Comparison of ENCODE assay signal across 16 cellular contexts in genomic region chr6:40338306-40338705, GRCh38.
A peak's percentile ranks its signal among the peaks of the same experiment; 100 is the strongest.
DNase-seq lines count a peak whose midpoint lies in the region; ATAC-seq, FAIRE-seq and TF ChIP-seq lines count a peak whose summit lies in the region.
"Had no signal": no experiment of that assay in that cellular context is flagged by ENCODE, and none has a peak within 500 bp of the region (broad histone marks: within the 10 kb centered on the region; RNA-seq: fewer than 3 reads in every experiment).

No MANE protein-coding gene starts in this region.

- peaks cover 1 to 29% (median 15%) of the 10 kb centered on the region in 4 experiments; a peak in 5 of 7 replicates for H3K4me1 ChIP-seq in H1 (replicated peaks in 1 of 4; ENCODE audit: control insufficient read depth in 3 of 4, insufficient read depth in 4 of 4, low read length in 3 of 4)
- H3K4me1 ChIP-seq: BE2C, Caco-2, HAP-1 had no signal

- no peak for TF ChIP-seq RAD21 in H1 (IDR thresholded peaks at IDR 0.05 in 1 of 2, conservative IDR thresholded peaks at IDR 0.05 in 1 of 2; ENCODE audit: low read depth in 2 of 2, low read length in 2 of 2)

- H2BK12ac ChIP-seq in H1 (ENCODE audit: low read depth, low read length): no peak overlapping the region

- H3K4me3 ChIP-seq in WERI-Rb-1 (ENCODE audit: low read depth, low read length): no peak overlapping the region
- H3K4me3 ChIP-seq in H1 (ENCODE audit: extremely low read depth in 1 of 4, insufficient read depth in 2 of 4, low read depth in 3 of 4, low read length in 4 of 4): no peak overlapping the region
- H3K4me3 ChIP-seq: HAP-1 had no signal

- H3K4me3 Mint-ChIP-seq in stimulated activated memory B cell treated with anti-CD40 and anti-IgM and Interleukin-4, amounts not matched to agents 10 μg/mL and 1 μg/mL and 100 μg/mL, for 72 hours: no peak overlapping the region
- H3K4me3 Mint-ChIP-seq: CD4-positive, CD25-positive, alpha-beta regulatory T cell; CD8-positive, alpha-beta memory T cell had no signal

- no peak for TF ChIP-seq POLR2A in H1 (IDR thresholded peaks at IDR 0.05; ENCODE audit: control extremely low read depth in 1 of 2, low read depth in 2 of 2, low read length in 2 of 2)

- H3K9ac ChIP-seq in H1 (replicated peaks in 1 of 4; ENCODE audit: extremely low read depth in 1 of 4, low read depth in 3 of 4, low read length in 3 of 4): no peak overlapping the region

- POLR2A ChIA-PET in H1 (lab: Charles Lee; ENCODE audit: partially characterized antibody): interaction anchor here (0.9 to 2.1 kb wide), 2 partner anchors 9 to 10 kb away, joined by 3 to 6 read pairs; no protein-coding TSS in a partner anchor

- H3K27ac ChIP-seq in WERI-Rb-1 (peak overlapping the region; percentile 95), H1 (ENCODE audit: low read depth, low read length) (no peak overlapping the region)

- TF ChIP-seq EP300 in H1 (IDR thresholded peaks at IDR 0.05; ENCODE audit: borderline replicate concordance in 1 of 2, low read depth in 2 of 2, low read length in 2 of 2): no peak

- in situ Hi-C loops in G401 (cut with HindIII; ENCODE audit: low sequenced_read_pairs): no loop called here

- H4K8ac ChIP-seq in H1 (ENCODE audit: extremely low read depth, insufficient read depth, low read length): no peak overlapping the region

- no peak overlapping the region for H3K27ac Mint-ChIP-seq in stimulated activated memory B cell treated with anti-CD40 and anti-IgM and Interleukin-4, amounts not matched to agents 10 μg/mL and 1 μg/mL and 100 μg/mL, for 72 hours
- H3K27ac Mint-ChIP-seq: CD4-positive, CD25-positive, alpha-beta regulatory T cell; CD8-positive, alpha-beta memory T cell had no signal

- no peak overlapping the region for H3K4ac ChIP-seq in H1 (replicated peaks; ENCODE audit: insufficient read length, low read depth, low read length)

- H3K9me3 ChIP-seq in WERI-Rb-1 (ENCODE audit: severe bottlenecking) (no peaks in the 10 kb centered on the region), H1 (ENCODE audit: insufficient read depth in 2 of 2, low read depth in 1 of 2, low read length in 1 of 2) (no peaks in the 10 kb centered on the region)
- H3K9me3 ChIP-seq: BE2C, Caco-2, HAP-1 had no signal

- H3K14ac ChIP-seq in H1 (ENCODE audit: insufficient read length): no peak overlapping the region

- TF ChIP-seq CTCF in WERI-Rb-1 (IDR thresholded peaks at IDR 0.05; ENCODE audit: low read depth, low read length) (no peak), H1 (IDR thresholded peaks at IDR 0.05; ENCODE audit: control extremely low read depth in 1 of 3, insufficient read depth in 1 of 3, low read depth in 1 of 3, low read length in 3 of 3) (no peak)

- H4K91ac ChIP-seq in H1 (replicated peaks; ENCODE audit: insufficient read length, low read length): no peak overlapping the region

- no peak overlapping the region for H2BK120ac ChIP-seq in H1 (replicated peaks; ENCODE audit: low read depth, low read length)

- H3K4me1 Mint-ChIP-seq in stimulated activated memory B cell treated with anti-CD40 and anti-IgM and Interleukin-4, amounts not matched to agents 10 μg/mL and 1 μg/mL and 100 μg/mL, for 72 hours: no peaks in the 10 kb centered on the region
- H3K4me1 Mint-ChIP-seq: CD4-positive, CD25-positive, alpha-beta regulatory T cell; CD8-positive, alpha-beta memory T cell had no signal

- H3K23me2 ChIP-seq in H1 (ENCODE audit: low read depth, low read length): no peaks in the 10 kb centered on the region

- no peak overlapping the region for H2BK15ac ChIP-seq in H1 (ENCODE audit: low read length)

- H3K27me3 ChIP-seq in WERI-Rb-1 (ENCODE audit: insufficient read depth, low read depth, severe bottlenecking) (no peaks in the 10 kb centered on the region), H1 (replicated peaks in 1 of 4; ENCODE audit: control insufficient read depth in 3 of 4, extremely low read depth in 1 of 4, insufficient read depth in 3 of 4, low read length in 3 of 4) (no peaks in the 10 kb centered on the region; a peak in 1 of 7 replicates)
- H3K27me3 ChIP-seq: BE2C had no signal

- H2AK5ac ChIP-seq in H1 (ENCODE audit: low read depth, low read length): peak overlapping the region; percentile 47; the same call in 1 of the 2 replicates

- H3K79me1 ChIP-seq in H1 (ENCODE audit: low read depth, low read length): no peaks in the 10 kb centered on the region

- H2BK20ac ChIP-seq in H1 (ENCODE audit: low read length): 0 out of 2 replicates have a peak overlapping the region, but pooled peaks have one; percentile 72

- H3K18ac ChIP-seq in H1 (ENCODE audit: extremely low read depth, low read length): no peak overlapping the region

- DNase-seq in G401 (ENCODE audit: low spot score): peak; percentile 95
- DNase-seq in WERI-Rb-1: peak; percentile 61
- no peak for DNase-seq in H1 (ENCODE audit: low read depth in 1 of 2, low spot score in 2 of 2)
- DNase-seq in H4 (ENCODE audit: low spot score): no peak
- no peak for DNase-seq in NCI-H1694 (lab: John Stamatoyannopoulos, UW)
- DNase-seq: BE2C; Caco-2; CD4-positive, CD25-positive, alpha-beta regulatory T cell; CD8-positive, alpha-beta memory T cell; GDM1; GOT3 had no signal

- CTCF ChIA-PET in H1 (lab: Charles Lee; ENCODE audit: partially characterized antibody): interaction anchor here (1.3 to 3.9 kb wide), 5 partner anchors 10 to 190 kb away, joined by 4 to 17 read pairs (median 6); no protein-coding TSS in a partner anchor

- H4K20me1 ChIP-seq in H1 (replicated peaks in 1 of 2; ENCODE audit: control insufficient read depth in 1 of 2, insufficient read depth in 2 of 2, low read length in 2 of 2): no peaks in the 10 kb centered on the region

- H3K23ac ChIP-seq in H1 (ENCODE audit: insufficient read length): no peak overlapping the region

- FAIRE-seq in H1 (lab: Jason Lieb, UNC): no peak
- FAIRE-seq: D721Med, GM12892, GM18507 had no signal

- H2AFZ ChIP-seq in H1 (ENCODE audit: low read length): no peak overlapping the region

- no peak overlapping the region for H4K5ac ChIP-seq in H1 (ENCODE audit: insufficient read length, low read depth, low read length)

- H3K79me2 ChIP-seq in H1 (ENCODE audit: control insufficient read depth in 1 of 2, insufficient read depth in 2 of 2, low read length in 2 of 2): no peaks in the 10 kb centered on the region

- no peaks in the 10 kb centered on the region for H3K36me3 Mint-ChIP-seq in stimulated activated memory B cell treated with anti-CD40 and anti-IgM and Interleukin-4, amounts not matched to agents 10 μg/mL and 1 μg/mL and 100 μg/mL, for 72 hours
- H3K36me3 Mint-ChIP-seq: CD4-positive, CD25-positive, alpha-beta regulatory T cell; CD8-positive, alpha-beta memory T cell had no signal

- peaks cover 60% of the 10 kb centered on the region for H3K27me3 Mint-ChIP-seq in stimulated activated memory B cell treated with anti-CD40 and anti-IgM and Interleukin-4, amounts not matched to agents 10 μg/mL and 1 μg/mL and 100 μg/mL, for 72 hours

- H3K56ac ChIP-seq in H1 (replicated peaks; ENCODE audit: insufficient read length, low read depth, low read length): no peak overlapping the region

- 95% methylated on average over 7 of the region's 7 CpGs; no CpG with 5 or more reads in 1 of the 2 experiments for WGBS in H1 (ENCODE audit: extremely low coverage in 1 of 2, insufficient coverage in 1 of 2, insufficient read length in 1 of 2, insufficient replicate concordance in 2 of 2, low coverage in 1 of 2, low lambda C conversion rate in 2 of 2, missing lambda C conversion rate in 1 of 2), 2 experiments

- no peak overlapping the region for H2BK5ac ChIP-seq in H1 (ENCODE audit: low read depth, low read length)

- no peaks in the 10 kb centered on the region for H3K36me3 ChIP-seq in WERI-Rb-1
- no peaks in the 10 kb centered on the region for H3K36me3 ChIP-seq in H1 (ENCODE audit: control insufficient read depth in 2 of 4, insufficient read depth in 4 of 4, low read length in 3 of 4)
- H3K36me3 ChIP-seq: BE2C, HAP-1 had no signal

- ATAC-seq in stimulated activated memory B cell treated with anti-CD40 and anti-IgM and Interleukin-4, amounts not matched to agents 10 μg/mL and 1 μg/mL and 100 μg/mL, for 72 hours: peak; percentile 9

- no peak overlapping the region for H3K4me2 ChIP-seq in H1 (ENCODE audit: insufficient read depth in 1 of 2, low read depth in 2 of 2, low read length in 2 of 2)

- H3K9me3 Mint-ChIP-seq in stimulated activated memory B cell treated with anti-CD40 and anti-IgM and Interleukin-4, amounts not matched to agents 10 μg/mL and 1 μg/mL and 100 μg/mL, for 72 hours: no peaks in the 10 kb centered on the region

TF ChIP-seq in H1, 55 proteins besides CTCF, POLR2A, EP300 and RAD21:
- TF ChIP-seq CBX8 (IDR thresholded peaks at IDR 0.05; ENCODE audit: borderline replicate concordance, low read depth, low read length) (no peak), E2F6 (IDR thresholded peaks at IDR 0.05) (no peak), MAFK (IDR thresholded peaks at IDR 0.05; ENCODE audit: low read depth, low read length) (no peak), PHF8 (conservative IDR thresholded peaks at IDR 0.05; ENCODE audit: low read depth, low read length) (no peak), TEAD4 (IDR thresholded peaks at IDR 0.05; ENCODE audit: low read depth, low read length) (no peak), SUZ12 (IDR thresholded peaks at IDR 0.05; ENCODE audit: low read length) (no peak), HDAC6 (IDR thresholded peaks at IDR 0.05; ENCODE audit: low read depth, low read length) (no peak), EZH2 (IDR thresholded peaks at IDR 0.05; ENCODE audit: low read depth, low read length, severe bottlenecking) (no peak), POLR2AphosphoS5 (IDR thresholded peaks at IDR 0.05; ENCODE audit: low read depth, low read length) (no peak), BACH1 (IDR thresholded peaks at IDR 0.05; ENCODE audit: low read length) (no peak)

Comparison
In these comparisons a context has a peak if more than half of its experiments do, and no peak if none do; other contexts are left out.
1. DNase-seq: peak in G401 (single experiment) and WERI-Rb-1 (single experiment); none in H1 (0 of 2), H4 (single experiment) and NCI-H1694 (single experiment).